8 cellular contexts compared by ENCODE assay signal in genomic region chr3:168024537-168024941, GRCh38.
DNase-seq lines count a peak whose midpoint lies in the region; ATAC-seq and TF ChIP-seq lines count a peak whose summit lies in the region.

No MANE protein-coding gene starts in this region.

- TF ChIP-seq EP300 in suprapubic skin (IDR thresholded peaks at IDR 0.05), result no peak

- in situ Hi-C loops in SK-MEL-5 (cut with HindIII; ENCODE audit: low pct_unique_long_range_greater_than_20kb, low sequenced_read_pairs) (no loop called here), G401 (cut with HindIII; ENCODE audit: low sequenced_read_pairs) (no loop called here)

- H3K36me3 ChIP-seq in suprapubic skin, result peaks cover 73% of the 10 kb centered on the region

- no peak for TF ChIP-seq CTCF in foreskin fibroblast (IDR thresholded peaks at IDR 0.05; ENCODE audit: low read depth, low read length)
- TF ChIP-seq CTCF in suprapubic skin (IDR thresholded peaks at IDR 0.05), result no peak

- peak; percentile 64 for ATAC-seq in GM18502 (IDR thresholded peaks at IDR 0.05; ENCODE audit: poor library complexity, unreplicated experiment)
- peak; percentile 82 for ATAC-seq in HG03558 (IDR thresholded peaks at IDR 0.05; ENCODE audit: extremely low read depth, unreplicated experiment)
- ATAC-seq in GM21723 (IDR thresholded peaks at IDR 0.05; ENCODE audit: unreplicated experiment), result no peak

- H3K4me3 ChIP-seq in foreskin fibroblast (ENCODE audit: low read depth in 1 of 2, low read length in 2 of 2) (no peak overlapping the region), suprapubic skin (no peak overlapping the region)

- TF ChIP-seq POLR2A in suprapubic skin (IDR thresholded peaks at IDR 0.05), result no peak

- H3K4me1 ChIP-seq in suprapubic skin, result peaks cover 7% of the 10 kb centered on the region

- DNase-seq in SK-MEL-5 (ENCODE audit: low read depth, low spot score), result peak; percentile 27
- peak; percentile 94 to 95 for DNase-seq in foreskin fibroblast
- no peak for DNase-seq in suprapubic skin (ENCODE audit: low spot score in 2 of 2)
- no peak for DNase-seq in stimulated activated CD4-positive, alpha-beta T cell treated with anti-CD3 and anti-CD28 coated beads, Interleukin-12 subunit alpha, Interleukin-12 subunit beta, amount 100 ng/mL, for 4 hours
- no peak for DNase-seq in G401 (ENCODE audit: low spot score)

- peak overlapping the region; percentile 48 for H3K27ac ChIP-seq in suprapubic skin

- 35% methylated on average over 5 of the region's 5 CpGs for WGBS in suprapubic skin

- H3K9me3 ChIP-seq in suprapubic skin, result no peaks in the 10 kb centered on the region

- H3K27me3 ChIP-seq in suprapubic skin, result no peaks in the 10 kb centered on the region

Comparison
In these comparisons a context has a peak if more than half of its experiments do, and no peak if none do; other contexts are left out.
1. DNase-seq: peak in SK-MEL-5 (single experiment) and foreskin fibroblast (2 of 2); none in suprapubic skin (0 of 2), stimulated activated CD4-positive, alpha-beta T cell treated with anti-CD3 and anti-CD28 coated beads, Interleukin-12 subunit alpha, Interleukin-12 subunit beta, amount 100 ng/mL, for 4 hours (single experiment) and G401 (single experiment).